ENCODE assay signal across 12 cellular contexts in genomic region chr17:48563385-48563838, GRCh38. TPM values are rescaled to one million over a fixed set of nuclear protein-coding genes. Genes with fewer than 3 reads are reported as not detected.
A peak's percentile ranks its signal among the peaks of the same experiment; 100 is the strongest.
DNase-seq lines count a peak whose midpoint lies in the region; ATAC-seq and TF ChIP-seq lines count a peak whose summit lies in the region.
"Had no signal": no experiment of that assay in that cellular context is flagged by ENCODE, and none has a peak within 500 bp of the region (broad histone marks: within the 10 kb centered on the region; RNA-seq: fewer than 3 reads in every experiment).

No MANE protein-coding gene starts in this region.

- no peak for DNase-seq in GM23338 (ENCODE audit: low spot score)
- DNase-seq in SHP77 (lab: John Stamatoyannopoulos, UW) = peak; percentile 25 to 31
- DNase-seq in fibroblast of the aortic adventitia (ENCODE audit: low read depth) = peak; percentile 28
- no peak for DNase-seq in NOMO-1 (lab: John Stamatoyannopoulos, UW; ENCODE audit: unreplicated experiment in 2 of 2)
- no peak for DNase-seq in midbrain (lab: John Stamatoyannopoulos, UW)
- DNase-seq: NCI-H446 treated with DMSO at 0.1 percent for 48 hours had no signal

- no peak overlapping the region for H3K27ac Mint-ChIP-seq in GM23338
- H3K27ac Mint-ChIP-seq: CD14-positive monocyte had no signal

- H3K36me3 Mint-ChIP-seq in GM23338 (ENCODE audit: low read depth) = no peaks in the 10 kb centered on the region

- 0 out of 2 replicates have a peak overlapping the region, but pooled peaks have one; percentile 10 for H3K4me3 ChIP-seq in GM23338
- peak overlapping the region; percentile 67 for H3K4me3 ChIP-seq in fibroblast of the aortic adventitia (ENCODE audit: low read depth, low read length)
- H3K4me3 ChIP-seq in rectal smooth muscle tissue (ENCODE audit: low read length) = peak overlapping the region; percentile 17

- peaks cover 62% of the 10 kb centered on the region for H4K20me1 ChIP-seq in GM23338 (replicated peaks; ENCODE audit: insufficient read depth)

- TF ChIP-seq CTCF in GM23338 (conservative IDR thresholded peaks at IDR 0.05; ENCODE audit: low read depth in 2 of 2) (no peak), fibroblast of the aortic adventitia (IDR thresholded peaks at IDR 0.05; ENCODE audit: insufficient read depth, low read length) (no peak)

- H3K79me2 ChIP-seq in GM23338 (replicated peaks; ENCODE audit: insufficient read depth) = no peaks in the 10 kb centered on the region

- no peaks in the 10 kb centered on the region for H3K9me2 ChIP-seq in GM23338 (ENCODE audit: insufficient read depth)

- peaks cover 100% of the 10 kb centered on the region for H3K27me3 ChIP-seq in GM23338 (ENCODE audit: insufficient read depth)
- H3K27me3 ChIP-seq in rectal smooth muscle tissue (ENCODE audit: control insufficient read depth, insufficient read depth, low read length) = no peaks in the 10 kb centered on the region

- peak overlapping the region; percentile 60 for H3K4me3 Mint-ChIP-seq in GM23338

- H3K27ac ChIP-seq in GM23338 (ENCODE audit: low read depth) (no peak overlapping the region), rectal smooth muscle tissue (ENCODE audit: low read depth, low read length) (peak overlapping the region; percentile 85)
- H3K27ac ChIP-seq: VCaP had no signal

- H3K4me1 Mint-ChIP-seq in GM23338 = peaks cover 20% of the 10 kb centered on the region

- no peak overlapping the region for H3K4me2 ChIP-seq in GM23338

- H2AFZ ChIP-seq in GM23338 = no peak overlapping the region

- H3K36me3 ChIP-seq in GM23338 (ENCODE audit: insufficient read depth) (no peaks in the 10 kb centered on the region), rectal smooth muscle tissue (ENCODE audit: control insufficient read depth, insufficient read depth, low read length) (no peaks in the 10 kb centered on the region)

- peaks cover 56% of the 10 kb centered on the region for H3K27me3 Mint-ChIP-seq in GM23338 (ENCODE audit: insufficient read depth, low read depth, poor library complexity)

- peaks cover 56% of the 10 kb centered on the region for H3F3A ChIP-seq in GM23338 (replicated peaks; ENCODE audit: low read depth)

- no peak for ATAC-seq in GM23338
- ATAC-seq in GM21381 (IDR thresholded peaks at IDR 0.05; ENCODE audit: unreplicated experiment) = no peak
- ATAC-seq in HG02852 (IDR thresholded peaks at IDR 0.05; ENCODE audit: unreplicated experiment) = no peak
- ATAC-seq: Right ventricle myocardium inferior had no signal

- peaks cover 64% of the 10 kb centered on the region for H3K4me1 ChIP-seq in GM23338 (ENCODE audit: insufficient read depth)
- H3K4me1 ChIP-seq in rectal smooth muscle tissue (ENCODE audit: control insufficient read depth, insufficient read depth, low read length) = peaks cover 80% of the 10 kb centered on the region

- H3K9me3 Mint-ChIP-seq in GM23338 = no peaks in the 10 kb centered on the region; the same call in 2 of the 3 replicates

- no peak overlapping the region for H3K9ac ChIP-seq in rectal smooth muscle tissue (ENCODE audit: low read length)

TF ChIP-seq in GM23338, 12 proteins besides CTCF, POLR2A, EP300 and RAD21:
- no peak for TF ChIP-seq ETS1 (IDR thresholded peaks at IDR 0.05)
- TF ChIP-seq POLR2AphosphoS5 (IDR thresholded peaks at IDR 0.05; ENCODE audit: low read depth) = no peak
- TF ChIP-seq EZH2 (IDR thresholded peaks at IDR 0.05; ENCODE audit: low read depth, unreplicated experiment) = peak; percentile 77

RNA-seq across cellular contexts. Expression of gene HOXB4, which starts 14.7 kb away (rescaled TPM):
- not detected in 2 replicates for total RNA-seq in GM23338 (2014; rRNA removed; shearing (Covaris generic))
- not detected in 2 replicates for polyA plus RNA-seq in GM23338 (2016; fragmentation: Nextera tagmentation; extraction: Ambion mirVana)
- total RNA-seq in fibroblast of the aortic adventitia (ENCODE audit: low replicate concordance) = 3.8 and 7.0 TPM in 2 replicates
- polyA plus RNA-seq: CD14-positive monocyte had no signal

RNA-seq across cellular contexts. Expression of gene HOXB2, which starts 18.5 kb away (rescaled TPM):
- not detected in 2 replicates for total RNA-seq in GM23338 (2014; rRNA removed; shearing (Covaris generic))
- polyA plus RNA-seq in GM23338 (2016; fragmentation: Nextera tagmentation; extraction: Ambion mirVana) = 0.37 TPM in 1 of 2 replicates, not detected in the other
- 1.5 and 9.0 TPM in 2 replicates for total RNA-seq in fibroblast of the aortic adventitia (ENCODE audit: low replicate concordance)

RNA-seq across cellular contexts. Expression of gene HOXB3, which starts 26.6 kb away (rescaled TPM):
- total RNA-seq in GM23338 (2014; rRNA removed; shearing (Covaris generic)) = 0.17 TPM in 1 of 2 replicates, not detected in the other
- polyA plus RNA-seq in GM23338 (2016; fragmentation: Nextera tagmentation; extraction: Ambion mirVana) = not detected in 2 replicates
- total RNA-seq in fibroblast of the aortic adventitia (ENCODE audit: low replicate concordance) = 9.7 and 14.2 TPM in 2 replicates
- polyA plus RNA-seq: CD14-positive monocyte had no signal

RNA-seq across cellular contexts. Expression of gene HOXB5, which starts 30.2 kb away (rescaled TPM):
- total RNA-seq in GM23338 (2014; rRNA removed; shearing (Covaris generic)) = not detected in 2 replicates
- not detected in 2 replicates for polyA plus RNA-seq in GM23338 (2016; fragmentation: Nextera tagmentation; extraction: Ambion mirVana)
- total RNA-seq in fibroblast of the aortic adventitia (ENCODE audit: low replicate concordance) = 0.27 and 0.57 TPM in 2 replicates
- total RNA-seq: Right ventricle myocardium inferior had no signal
- polyA plus RNA-seq: CD14-positive monocyte had no signal

RNA-seq across cellular contexts. Expression of gene HOXB1, which starts 32.6 kb away (rescaled TPM):
- total RNA-seq in GM23338 (2014; rRNA removed; shearing (Covaris generic)) = not detected in 2 replicates
- polyA plus RNA-seq in GM23338 (2016; fragmentation: Nextera tagmentation; extraction: Ambion mirVana) = not detected in 2 replicates
- not detected in 2 replicates for total RNA-seq in fibroblast of the aortic adventitia (ENCODE audit: low replicate concordance)
- total RNA-seq: Right ventricle myocardium inferior had no signal
- polyA plus RNA-seq: CD14-positive monocyte had no signal

Comparison
In these comparisons a context has a peak if more than half of its experiments do, and no peak if none do; other contexts are left out.
1. DNase-seq: peak in SHP77 (2 of 2) and fibroblast of the aortic adventitia (single experiment); none in GM23338 (single experiment), NOMO-1 (0 of 2) and midbrain (single experiment).
2. H3K4me3 ChIP-seq: peak in every context shown above with its lines; median percentile 67 in fibroblast of the aortic adventitia; 17 in rectal smooth muscle tissue; 10 in GM23338.